24 cellular contexts compared by ENCODE assay signal in genomic region chr1:230730979-230731378, GRCh38. TPM values are rescaled to one million over a fixed set of nuclear protein-coding genes. Genes with fewer than 3 reads are reported as not detected.
DNase-seq lines count a peak whose midpoint lies in the region; ATAC-seq and TF ChIP-seq lines count a peak whose summit lies in the region.
"Had no signal": no experiment of that assay in that cellular context is flagged by ENCODE, and none has a peak within 500 bp of the region (broad histone marks: within the 10 kb centered on the region; RNA-seq: fewer than 3 reads in every experiment).

No MANE protein-coding gene starts in this region.

- H3K4me1 Mint-ChIP-seq in Caco-2 (ENCODE audit: low read depth, unreplicated experiment) = peaks cover 15% of the 10 kb centered on the region
- H3K4me1 Mint-ChIP-seq in CD4-positive, alpha-beta memory T cell = no peaks in the 10 kb centered on the region
- H3K4me1 Mint-ChIP-seq: activated CD4-positive, alpha-beta memory T cell treated with anti-CD3 and anti-CD28 coated beads, Interleukin-2, amount 10 ng/mL, durations not matched to agents 7 days and 5 days; CD14-positive monocyte; IgD-negative memory B cell; T-helper 17 cell had no signal

- POLR2A ChIA-PET in Caco-2 (lab: Charles Lee) = no interaction called here
- POLR2A ChIA-PET in CD4-positive, alpha-beta memory T cell (lab: Charles Lee; ENCODE audit: partially characterized antibody) = no interaction called here

- TF ChIP-seq POLR2A in gastroesophageal sphincter (IDR thresholded peaks at IDR 0.05) = no peak

- CTCF ChIA-PET in Caco-2 (lab: Charles Lee) = no interaction called here
- CTCF ChIA-PET in CD4-positive, alpha-beta memory T cell (lab: Charles Lee; ENCODE audit: partially characterized antibody) = no interaction called here

- H3K4me1 ChIP-seq in gastroesophageal sphincter (no peaks in the 10 kb centered on the region), mucosa of descending colon (ENCODE audit: low read depth) (peaks cover 6% of the 10 kb centered on the region), Caco-2 (peaks cover 13% of the 10 kb centered on the region)
- no peaks in the 10 kb centered on the region for H3K4me1 ChIP-seq in CD4-positive, alpha-beta memory T cell (ENCODE audit: insufficient read depth, low read length)
- H3K4me1 ChIP-seq: esophagus squamous epithelium, SJCRH30 had no signal

- no peaks in the 10 kb centered on the region for H3K9me3 ChIP-seq in gastroesophageal sphincter
- no peaks in the 10 kb centered on the region for H3K9me3 ChIP-seq in mucosa of descending colon
- H3K9me3 ChIP-seq in Caco-2 = 0 out of 2 replicates have a peak, but pooled peaks cover 4% of the 10 kb centered on the region
- H3K9me3 ChIP-seq in CD4-positive, alpha-beta memory T cell (ENCODE audit: control insufficient read depth in 1 of 2, low read length in 2 of 2) = no peaks in the 10 kb centered on the region
- H3K9me3 ChIP-seq: esophagus squamous epithelium, SJCRH30 had no signal

- WGBS in gastroesophageal sphincter (ENCODE audit: low coverage in 1 of 2), 2 donors = 22 to 27% methylated on average over 5 of the region's 5 CpGs

- H3K4me3 ChIP-seq in gastroesophageal sphincter = no peak overlapping the region
- no peak overlapping the region for H3K4me3 ChIP-seq in mucosa of descending colon
- no peak overlapping the region for H3K4me3 ChIP-seq in Caco-2 (ENCODE audit: low read depth, low read length)
- no peak overlapping the region for H3K4me3 ChIP-seq in CD4-positive, alpha-beta memory T cell (ENCODE audit: low read length in 2 of 2)
- H3K4me3 ChIP-seq: esophagus squamous epithelium, MG63, SJCRH30 had no signal

- DNase-seq in Right ventricle myocardium inferior (ENCODE audit: missing footprints) (no peak), cardiac septum (ENCODE audit: low spot score) (no peak), mucosa of descending colon (no peak), posterior cingulate gyrus (no peak), Caco-2 (no peak)
- no peak for DNase-seq in CD4-positive, alpha-beta memory T cell
- DNase-seq: activated CD4-positive, alpha-beta memory T cell treated with anti-CD3 and anti-CD28 coated beads, Interleukin-2, amount 10 ng/mL, durations not matched to agents 7 days and 5 days; activated naive CD4-positive, alpha-beta T cell treated with Interleukin-2 at 50 U/mL for 16 hours; activated T-cell treated with anti-CD3 and anti-CD28 coated beads, Interleukin-2, amount 50 U/mL, for 24 hours; cerebellar nuclear complex; effector CD8-positive, alpha-beta T cell; esophagus squamous epithelium; MG63; NCI-H187; T-helper 17 cell; WERI-Rb-1 had no signal

- ATAC-seq in Right ventricle myocardium inferior (peak; percentile 80), gastroesophageal sphincter (peak; percentile 30), mucosa of descending colon (peak; percentile 14), HG03432 (IDR thresholded peaks at IDR 0.05; ENCODE audit: unreplicated experiment) (no peak)
- ATAC-seq: T-helper 17 cell had no signal

- no peaks in the 10 kb centered on the region for H3K27me3 ChIP-seq in gastroesophageal sphincter
- no peaks in the 10 kb centered on the region for H3K27me3 ChIP-seq in Caco-2 (replicated peaks; ENCODE audit: control insufficient read depth, insufficient read depth, low read length)
- H3K27me3 ChIP-seq in CD4-positive, alpha-beta memory T cell (ENCODE audit: insufficient read depth, low read length) = no peaks in the 10 kb centered on the region
- H3K27me3 ChIP-seq: esophagus squamous epithelium, SJCRH30 had no signal

- no peak overlapping the region for H3K27ac ChIP-seq in gastroesophageal sphincter
- H3K27ac ChIP-seq in CD4-positive, alpha-beta memory T cell (ENCODE audit: low read depth, low read length) = no peak overlapping the region
- H3K27ac ChIP-seq: esophagus squamous epithelium, SJCRH30, WERI-Rb-1 had no signal

- no peak for TF ChIP-seq CTCF in gastroesophageal sphincter (IDR thresholded peaks at IDR 0.05)
- TF ChIP-seq CTCF in mucosa of descending colon (IDR thresholded peaks at IDR 0.05) = no peak
- no peak for TF ChIP-seq CTCF in Caco-2 (IDR thresholded peaks at IDR 0.05; ENCODE audit: insufficient read depth in 1 of 2, low read depth in 1 of 2, low read length in 1 of 2, severe bottlenecking in 1 of 2, unreplicated experiment in 1 of 2)

- H3K9me3 Mint-ChIP-seq in Caco-2 (ENCODE audit: unreplicated experiment) = peaks cover 10% of the 10 kb centered on the region
- H3K9me3 Mint-ChIP-seq in CD4-positive, alpha-beta memory T cell = peaks cover 0 to 11% (median 2%) of the 10 kb centered on the region in 8 donors
- H3K9me3 Mint-ChIP-seq: activated CD4-positive, alpha-beta memory T cell treated with anti-CD3 and anti-CD28 coated beads, Interleukin-2, amount 10 ng/mL, durations not matched to agents 7 days and 5 days; activated T-cell treated with anti-CD3 and anti-CD28 coated beads, Interleukin-2, amount 50 U/mL, for 24 hours had no signal

- H3K27me3 Mint-ChIP-seq in Caco-2 (ENCODE audit: insufficient read depth, unreplicated experiment) = no peaks in the 10 kb centered on the region
- H3K27me3 Mint-ChIP-seq in CD4-positive, alpha-beta memory T cell = peaks cover 11 to 16% of the 10 kb centered on the region in 2 donors
- H3K27me3 Mint-ChIP-seq: progenitor cell of endocrine pancreas had no signal

- BruUV-seq in Caco-2 (replicated peaks; lab: Mats Ljungman, UMichigan) = no TSS peak

- intact Hi-C loops in Right ventricle myocardium inferior (cut with DNase I) = no loop called here
- intact Hi-C loops in cardiac septum (cut with DNase I) = no loop called here
- intact Hi-C loops in mucosa of descending colon (cut with DNase I, micrococcal nuclease) = no loop called here
- intact Hi-C loops in posterior cingulate gyrus (cut with DNase I) = no loop called here
- intact Hi-C loops in Caco-2 (cut with micrococcal nuclease; ENCODE audit: unreplicated experiment) = no loop called here
- intact Hi-C loops in CD4-positive, alpha-beta memory T cell (cut with micrococcal nuclease) = no loop called here

- H3K4me3 Mint-ChIP-seq in Caco-2 (ENCODE audit: unreplicated experiment) = no peak overlapping the region
- no peak overlapping the region for H3K4me3 Mint-ChIP-seq in CD4-positive, alpha-beta memory T cell
- H3K4me3 Mint-ChIP-seq: activated CD4-positive, alpha-beta memory T cell treated with anti-CD3 and anti-CD28 coated beads, Interleukin-2, amount 10 ng/mL, durations not matched to agents 7 days and 5 days; activated T-cell treated with anti-CD3 and anti-CD28 coated beads, Interleukin-2, amount 50 U/mL, for 24 hours; CD14-positive monocyte; IgD-negative memory B cell; T-helper 17 cell had no signal

- no peak for TF ChIP-seq EP300 in gastroesophageal sphincter (IDR thresholded peaks at IDR 0.05)

- H3K36me3 ChIP-seq in gastroesophageal sphincter (no peaks in the 10 kb centered on the region), mucosa of descending colon (ENCODE audit: low read depth) (no peaks in the 10 kb centered on the region), Caco-2 (ENCODE audit: control insufficient read depth, insufficient read depth, low read length) (no peaks in the 10 kb centered on the region; the same call in 1 of the 2 replicates)
- H3K36me3 ChIP-seq in CD4-positive, alpha-beta memory T cell (ENCODE audit: insufficient read depth, low read length) = no peaks in the 10 kb centered on the region
- H3K36me3 ChIP-seq: esophagus squamous epithelium, MG63, SJCRH30, WERI-Rb-1 had no signal

- no peak overlapping the region for H3K27ac Mint-ChIP-seq in Caco-2 (ENCODE audit: unreplicated experiment)
- H3K27ac Mint-ChIP-seq in CD4-positive, alpha-beta memory T cell = no peak overlapping the region
- H3K27ac Mint-ChIP-seq: activated CD4-positive, alpha-beta memory T cell treated with anti-CD3 and anti-CD28 coated beads, Interleukin-2, amount 10 ng/mL, durations not matched to agents 7 days and 5 days; activated T-cell treated with anti-CD3 and anti-CD28 coated beads, Interleukin-2, amount 50 U/mL, for 24 hours; CD14-positive monocyte; IgD-negative memory B cell; progenitor cell of endocrine pancreas; T-helper 17 cell had no signal

- H3K36me3 Mint-ChIP-seq in Caco-2 (ENCODE audit: insufficient read depth, unreplicated experiment) = no peaks in the 10 kb centered on the region
- no peaks in the 10 kb centered on the region for H3K36me3 Mint-ChIP-seq in CD4-positive, alpha-beta memory T cell
- H3K36me3 Mint-ChIP-seq: CD14-positive monocyte, IgD-negative memory B cell had no signal

RNA-seq across cellular contexts. Expression of gene CAPN9, which starts 16.2 kb away (rescaled TPM):
- 0.27 TPM for total RNA-seq in Right ventricle myocardium inferior
- 0.38 TPM for total RNA-seq in cardiac septum
- total RNA-seq in gastroesophageal sphincter = 1 to 10 TPM in 1 of 4 donors, not detected in 3; 1.2 TPM
- 10 to 100 TPM; 11.4 to 30.8 (median 28.8) TPM for total RNA-seq in mucosa of descending colon
- 0.28 and 0.39 TPM in 2 replicates for total RNA-seq in Caco-2 (2022)
- total RNA-seq in CD4-positive, alpha-beta memory T cell = not detected
- polyA plus RNA-seq in CD4-positive, alpha-beta memory T cell = under 1 TPM in 1 of 2 donors, not detected in 1; 0.24 TPM
- total RNA-seq: activated CD4-positive, alpha-beta memory T cell treated with anti-CD3 and anti-CD28 coated beads, Interleukin-2, amount 10 ng/mL, durations not matched to agents 7 days and 5 days; lung microvascular endothelial cell; SJCRH30; T-helper 17 cell had no signal
- polyA plus RNA-seq: CD14-positive monocyte, IgD-negative memory B cell had no signal

RNA-seq across cellular contexts. Expression of gene AGT, which starts 17.1 kb away (rescaled TPM):
- total RNA-seq in Right ventricle myocardium inferior (74.5 TPM), cardiac septum (71.0 TPM), gastroesophageal sphincter (10 to 100 TPM in 2 of 4 donors, 1 to 10 TPM in 2; 5.0 to 16.0 (median 8.4) TPM), mucosa of descending colon (1 to 10 TPM; 1.0 to 4.8 (median 1.1) TPM), Caco-2 (2022) (38.6 and 41.9 TPM in 2 replicates)
- total RNA-seq in CD4-positive, alpha-beta memory T cell = not detected
- not detected for polyA plus RNA-seq in CD4-positive, alpha-beta memory T cell
- total RNA-seq: activated CD4-positive, alpha-beta memory T cell treated with anti-CD3 and anti-CD28 coated beads, Interleukin-2, amount 10 ng/mL, durations not matched to agents 7 days and 5 days; lung microvascular endothelial cell; NCI-H460; T-helper 17 cell had no signal
- polyA plus RNA-seq: CD14-positive monocyte, IgD-negative memory B cell had no signal
